ENCODE assay signal across 1 cellular context in the genomic region with DNA sequence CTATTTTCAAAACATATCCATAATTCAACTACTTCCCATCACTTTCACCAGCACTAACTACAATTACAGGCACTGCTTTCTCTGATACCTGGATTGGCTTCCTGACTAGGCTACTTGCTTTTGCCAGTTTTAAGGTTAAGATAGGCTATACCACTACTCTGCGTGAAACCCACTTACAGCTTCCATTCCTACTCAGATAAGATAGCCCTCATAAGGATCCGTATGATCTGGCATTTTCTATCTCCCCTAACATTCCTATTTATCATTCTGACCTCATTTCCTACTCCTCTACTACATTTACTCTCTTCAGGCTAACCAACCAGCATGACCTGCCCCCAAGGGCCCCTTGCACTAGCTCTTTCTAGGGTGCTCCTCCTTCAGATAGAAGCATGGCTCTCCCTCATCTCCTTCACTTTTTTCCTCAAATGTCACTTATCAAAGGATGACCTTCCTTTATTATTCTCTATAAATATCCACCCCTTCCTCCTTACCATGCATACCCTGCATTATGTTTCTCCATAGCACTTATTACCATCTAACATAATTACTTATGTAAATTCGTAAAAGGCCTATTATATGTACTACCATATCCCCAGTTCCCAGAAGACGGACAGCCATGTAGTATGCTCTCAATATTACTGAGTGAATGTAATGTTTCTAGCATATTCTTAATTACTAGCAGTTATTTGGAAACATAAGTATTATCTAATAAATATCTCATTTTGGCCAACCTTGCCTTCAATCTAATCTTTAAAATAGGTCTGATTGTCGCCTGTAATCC.
TF ChIP-seq lines count a peak whose summit lies in the region.

No MANE protein-coding gene starts in this region.

TF ChIP-seq in HepG2, 621 proteins besides CTCF, POLR2A, EP300 and RAD21:
- no peak for TF ChIP-seq BHLHE40 (IDR thresholded peaks at IDR 0.05; ENCODE audit: low read length)
- TF ChIP-seq, protein P1, sequence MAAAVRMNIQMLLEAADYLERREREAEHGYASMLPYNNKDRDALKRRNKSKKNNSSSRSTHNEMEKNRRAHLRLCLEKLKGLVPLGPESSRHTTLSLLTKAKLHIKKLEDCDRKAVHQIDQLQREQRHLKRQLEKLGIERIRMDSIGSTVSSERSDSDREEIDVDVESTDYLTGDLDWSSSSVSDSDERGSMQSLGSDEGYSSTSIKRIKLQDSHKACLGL (CRISPR knock-in tag; IDR thresholded peaks at IDR 0.05), result no peak
- no peak for TF ChIP-seq MXI1 (IDR thresholded peaks at IDR 0.05; ENCODE audit: borderline replicate concordance, low read depth, low read length)
- TF ChIP-seq, protein P2, sequence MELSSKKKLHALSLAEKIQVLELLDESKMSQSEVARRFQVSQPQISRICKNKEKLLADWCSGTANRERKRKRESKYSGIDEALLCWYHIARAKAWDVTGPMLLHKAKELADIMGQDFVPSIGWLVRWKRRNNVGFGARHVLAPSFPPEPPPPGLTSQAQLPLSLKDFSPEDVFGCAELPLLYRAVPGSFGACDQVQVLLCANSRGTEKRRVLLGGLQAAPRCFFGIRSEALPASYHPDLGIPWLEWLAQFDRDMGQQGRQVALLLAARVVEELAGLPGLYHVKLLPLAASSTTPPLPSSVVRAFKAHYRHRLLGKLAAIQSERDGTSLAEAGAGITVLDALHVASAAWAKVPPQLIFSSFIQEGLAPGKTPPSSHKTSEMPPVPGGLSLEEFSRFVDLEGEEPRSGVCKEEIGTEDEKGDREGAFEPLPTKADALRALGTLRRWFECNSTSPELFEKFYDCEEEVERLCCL (CRISPR knock-in tag; IDR thresholded peaks at IDR 0.05; ENCODE audit: borderline replicate concordance), result no peak
- TF ChIP-seq RBM22 (optimal IDR thresholded peaks at IDR 0.05; ENCODE audit: low read length), result peak; percentile 41
TF ChIP-seq in HepG2: peak in this region for 1.
